ENCODE assay signal across 22 cellular contexts in genomic region chr1:61480273-61480672, GRCh38.
"Had no signal": no experiment of that assay in that cellular context is flagged by ENCODE, and none has a peak within 500 bp of the region (broad histone marks: within the 10 kb centered on the region; RNA-seq: fewer than 3 reads in every experiment).

No MANE protein-coding gene starts in this region.

- H3K27ac Mint-ChIP-seq: natural killer cell; progenitor cell of endocrine pancreas; stimulated activated effector memory CD8-positive, alpha-beta T cell treated with anti-CD3 and anti-CD28 coated beads, Interleukin-12 subunit alpha, Interleukin-12 subunit beta, amount 100 ng/mL, for 72 hours; stimulated activated naive CD8-positive, alpha-beta T cell treated with anti-CD3 and anti-CD28 coated beads, Interleukin-15, amount 100 ng/mL, for 72 hours had no signal

- H3K4me1 Mint-ChIP-seq: natural killer cell; stimulated activated effector memory CD8-positive, alpha-beta T cell treated with anti-CD3 and anti-CD28 coated beads, Interleukin-12 subunit alpha, Interleukin-12 subunit beta, amount 100 ng/mL, for 72 hours had no signal

- H3K9me3 ChIP-seq: gastrocnemius medialis, heart right ventricle, mucosa of descending colon, pancreas, testis, tibial nerve had no signal

- H3K4me3 Mint-ChIP-seq: natural killer cell; neural progenitor cell; stimulated activated effector memory CD8-positive, alpha-beta T cell treated with anti-CD3 and anti-CD28 coated beads, Interleukin-12 subunit alpha, Interleukin-12 subunit beta, amount 100 ng/mL, for 72 hours; stimulated activated naive CD8-positive, alpha-beta T cell treated with anti-CD3 and anti-CD28 coated beads, Interleukin-15, amount 100 ng/mL, for 72 hours had no signal

- ATAC-seq: esophagus mucosa; gastrocnemius medialis; heart right ventricle; mucosa of descending colon; natural killer cell; pancreas; right cardiac atrium; stimulated activated effector memory CD8-positive, alpha-beta T cell treated with anti-CD3 and anti-CD28 coated beads, Interleukin-12 subunit alpha, Interleukin-12 subunit beta, amount 100 ng/mL, for 72 hours; stimulated activated naive CD8-positive, alpha-beta T cell treated with anti-CD3 and anti-CD28 coated beads, Interleukin-15, amount 100 ng/mL, for 72 hours had no signal

- H3K27ac ChIP-seq: gastrocnemius medialis, heart right ventricle, neural progenitor cell, pancreas, testis, tibial nerve had no signal

- H3K27me3 ChIP-seq: gastrocnemius medialis, pancreas, testis, tibial nerve had no signal

- H3K4me1 ChIP-seq: gastrocnemius medialis, heart right ventricle, pancreas, testis had no signal

- H3K9ac ChIP-seq: neural progenitor cell had no signal

- DNase-seq: effector memory CD4-positive, alpha-beta T cell; gastrocnemius medialis; heart right ventricle; hypothalamus; kidney glomerular epithelial cell; mucosa of descending colon; natural killer cell; nucleus accumbens; pancreas; right cardiac atrium; stimulated activated CD4-positive, alpha-beta T cell treated with anti-CD3 and anti-CD28 coated beads, Interleukin-2, amount 100 ng/mL, for 48 hours; stimulated activated CD8-positive, alpha-beta memory T cell treated with anti-CD3 and anti-CD28 coated beads, Interleukin-4, amount 100 ng/mL, for 48 hours; stimulated activated naive CD8-positive, alpha-beta T cell treated with anti-CD3 and anti-CD28 coated beads, Interleukin-15, amount 100 ng/mL, for 72 hours; testis had no signal

- H3K4me2 ChIP-seq: neural progenitor cell, smooth muscle cell had no signal

- H3K9me3 Mint-ChIP-seq: natural killer cell; stimulated activated effector memory CD8-positive, alpha-beta T cell treated with anti-CD3 and anti-CD28 coated beads, Interleukin-12 subunit alpha, Interleukin-12 subunit beta, amount 100 ng/mL, for 72 hours; stimulated activated naive CD8-positive, alpha-beta T cell treated with anti-CD3 and anti-CD28 coated beads, Interleukin-15, amount 100 ng/mL, for 72 hours had no signal

- FAIRE-seq: endometrium, islet of Langerhans, pancreas had no signal

- H2AFZ ChIP-seq: neural progenitor cell had no signal

- H3K36me3 ChIP-seq: gastrocnemius medialis, heart right ventricle, neural progenitor cell, pancreas, tibial nerve had no signal

- H3K36me3 Mint-ChIP-seq: natural killer cell; neural progenitor cell; stimulated activated effector memory CD8-positive, alpha-beta T cell treated with anti-CD3 and anti-CD28 coated beads, Interleukin-12 subunit alpha, Interleukin-12 subunit beta, amount 100 ng/mL, for 72 hours had no signal

- H3K4me3 ChIP-seq: gastrocnemius medialis, heart right ventricle, mucosa of descending colon, neural progenitor cell, pancreas, smooth muscle cell, testis, tibial nerve had no signal
